Comparison of ENCODE assay signal across 21 cellular contexts in the genomic region with DNA sequence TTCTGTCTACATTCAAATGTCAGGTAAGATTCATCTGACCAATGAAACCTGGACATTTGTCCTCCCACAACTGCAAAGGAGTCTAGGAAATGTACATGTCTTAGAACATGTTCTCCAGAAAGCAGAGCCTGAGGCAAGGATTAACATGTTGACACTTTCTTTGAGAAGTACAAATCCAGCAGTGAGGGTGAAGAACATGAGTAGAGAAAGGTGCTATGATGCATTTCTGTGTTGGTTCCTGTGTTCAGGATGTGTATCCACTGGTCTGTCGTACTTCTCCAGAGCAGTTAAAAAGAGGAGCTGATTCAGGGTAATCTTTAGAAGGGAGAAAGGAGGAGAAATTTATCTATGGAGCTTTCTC.
"Had no signal": no experiment of that assay in that cellular context is flagged by ENCODE, and none has a peak within 500 bp of the region (broad histone marks: within the 10 kb centered on the region; RNA-seq: fewer than 3 reads in every experiment).

No MANE protein-coding gene starts in this region.

- H3K27me3 ChIP-seq: pancreas, right atrium auricular region, thyroid gland, upper lobe of right lung had no signal

- H3K27me3 Mint-ChIP-seq: T-cell had no signal

- ATAC-seq: activated T-cell treated with anti-CD3 and anti-CD28 coated beads, Interleukin-2, amount 50 U/mL, for 4 hours; naive thymus-derived CD8-positive, alpha-beta T cell; psoas muscle; stimulated activated naive CD8-positive, alpha-beta T cell treated with anti-CD3 and anti-CD28 coated beads, Interleukin-15, Interleukin-2, amounts not matched to agents 100 U/mL and 50 U/mL, for 24 hours; T-cell; WTC11 had no signal

- H3K4me3 ChIP-seq: lung, pancreas, psoas muscle, right atrium auricular region, thyroid gland, upper lobe of right lung had no signal

- H3K36me3 Mint-ChIP-seq: naive thymus-derived CD8-positive, alpha-beta T cell; T-cell; WTC11 had no signal

- DNase-seq: activated CD4-positive, alpha-beta T cell treated with anti-CD3 and anti-CD28 coated beads, Interleukin-2, amount 50 U/mL, for 4 hours; activated CD8-positive, alpha-beta memory T cell treated with anti-CD3 and anti-CD28 coated beads, Interleukin-2, amount 50 U/mL, for 48 hours; activated naive CD4-positive, alpha-beta T cell treated with anti-CD3 and anti-CD28 coated beads, Interleukin-2, amount 10 ng/mL, durations not matched to agents 7 days and 5 days; activated T-cell treated with anti-CD3 and anti-CD28 coated beads, Interleukin-2, amount 50 U/mL, for 4 hours; dermis blood vessel endothelial cell; effector CD8-positive, alpha-beta T cell; head of caudate nucleus; naive thymus-derived CD8-positive, alpha-beta T cell; pancreas; psoas muscle; stimulated activated CD4-positive, alpha-beta T cell treated with anti-CD3 and anti-CD28 coated beads, Interleukin-4, amount 100 ng/mL, for 24 hours; stimulated activated naive CD8-positive, alpha-beta T cell treated with anti-CD3 and anti-CD28 coated beads, Interleukin-15, Interleukin-2, amounts not matched to agents 100 U/mL and 50 U/mL, for 24 hours; substantia nigra; T-cell; thyroid gland; upper lobe of right lung had no signal

- H3K9me3 Mint-ChIP-seq: activated naive CD4-positive, alpha-beta T cell treated with anti-CD3 and anti-CD28 coated beads, Interleukin-2, amount 10 ng/mL, durations not matched to agents 7 days and 5 days; activated T-cell treated with anti-CD3 and anti-CD28 coated beads, Interleukin-2, amount 50 U/mL, for 4 hours; naive thymus-derived CD8-positive, alpha-beta T cell; T-cell; WTC11 had no signal

- H3K27ac Mint-ChIP-seq: activated naive CD4-positive, alpha-beta T cell treated with anti-CD3 and anti-CD28 coated beads, Interleukin-2, amount 10 ng/mL, durations not matched to agents 7 days and 5 days; naive thymus-derived CD8-positive, alpha-beta T cell; T-cell; WTC11 had no signal

- H3K27ac ChIP-seq: pancreas, psoas muscle, right atrium auricular region, thyroid gland, upper lobe of right lung had no signal

- H3K4me3 Mint-ChIP-seq: activated naive CD4-positive, alpha-beta T cell treated with anti-CD3 and anti-CD28 coated beads, Interleukin-2, amount 10 ng/mL, durations not matched to agents 7 days and 5 days; activated T-cell treated with anti-CD3 and anti-CD28 coated beads, Interleukin-2, amount 50 U/mL, for 4 hours; naive thymus-derived CD8-positive, alpha-beta T cell; T-cell; WTC11 had no signal

- FAIRE-seq: frontal cortex, islet of Langerhans, pancreas had no signal
